ENCODE assay signal across 1 cellular context in the genomic region with DNA sequence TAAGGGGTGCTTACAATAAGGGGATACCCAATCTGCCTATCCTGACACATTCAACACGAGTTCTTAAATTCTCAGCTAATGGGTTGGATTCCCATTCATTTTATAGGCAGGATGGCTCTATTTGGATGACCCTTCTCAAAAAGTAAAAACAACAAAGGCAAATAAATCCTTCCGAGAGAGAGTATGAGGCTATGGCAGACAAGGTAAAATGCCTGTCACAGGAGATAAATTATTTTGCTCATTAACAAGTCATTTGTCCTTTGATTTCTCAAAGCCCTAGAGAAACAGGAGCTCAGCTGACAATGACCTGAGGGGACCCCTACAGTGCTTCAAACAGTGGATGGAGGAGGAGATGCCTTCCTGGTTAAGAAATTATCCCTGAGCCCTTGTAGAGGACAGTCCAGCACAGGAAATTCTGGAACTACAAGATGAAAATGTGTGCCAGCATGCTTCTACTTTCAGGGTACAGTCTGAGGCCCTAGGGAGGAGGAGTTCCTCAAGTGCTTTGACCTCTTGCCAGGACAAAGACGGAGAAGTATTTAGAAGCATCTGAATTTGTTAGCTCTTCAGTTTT.
TF ChIP-seq lines count a peak whose summit lies in the region.

No MANE protein-coding gene starts in this region.

TF ChIP-seq in HepG2, 621 proteins besides CTCF, POLR2A, EP300 and RAD21 (continued from another document):
- TF ChIP-seq POGK (CRISPR knock-in tag; conservative IDR thresholded peaks at IDR 0.05) = no peak
- TF ChIP-seq, protein P1, sequence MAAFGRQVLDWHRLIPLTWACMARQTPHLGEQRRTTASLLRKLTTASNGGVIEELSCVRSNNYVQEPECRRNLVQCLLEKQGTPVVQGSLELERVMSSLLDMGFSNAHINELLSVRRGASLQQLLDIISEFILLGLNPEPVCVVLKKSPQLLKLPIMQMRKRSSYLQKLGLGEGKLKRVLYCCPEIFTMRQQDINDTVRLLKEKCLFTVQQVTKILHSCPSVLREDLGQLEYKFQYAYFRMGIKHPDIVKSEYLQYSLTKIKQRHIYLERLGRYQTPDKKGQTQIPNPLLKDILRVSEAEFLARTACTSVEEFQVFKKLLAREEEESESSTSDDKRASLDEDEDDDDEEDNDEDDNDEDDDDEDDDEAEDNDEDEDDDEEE (CRISPR knock-in tag; IDR thresholded peaks at IDR 0.05) = no peak
- TF ChIP-seq ZNF710 (CRISPR knock-in tag; IDR thresholded peaks at IDR 0.05; ENCODE audit: borderline replicate concordance) = no peak
- no peak for TF ChIP-seq ELF1 (CRISPR knock-in tag; IDR thresholded peaks at IDR 0.05)
- TF ChIP-seq ZNF430 (CRISPR knock-in tag; IDR thresholded peaks at IDR 0.05) = no peak
- no peak for TF ChIP-seq ZNF574 (CRISPR knock-in tag; IDR thresholded peaks at IDR 0.05)
